12 cellular contexts compared by ENCODE assay signal in genomic region chr4:67684839-67685531, GRCh38. TPM values are rescaled to one million over a fixed set of nuclear protein-coding genes. Genes with fewer than 3 reads are reported as not detected.
DNase-seq lines count a peak whose midpoint lies in the region; ATAC-seq and TF ChIP-seq lines count a peak whose summit lies in the region.
"Had no signal": no experiment of that assay in that cellular context is flagged by ENCODE, and none has a peak within 500 bp of the region (broad histone marks: within the 10 kb centered on the region; RNA-seq: fewer than 3 reads in every experiment).

No MANE protein-coding gene starts in this region.

- ATAC-seq in HG02981 (IDR thresholded peaks at IDR 0.05; ENCODE audit: unreplicated experiment): peak; percentile 83
- ATAC-seq in activated naive CD4-positive, alpha-beta T cell treated with anti-CD3 and anti-CD28 coated beads, Interleukin-2, amount 50 U/mL, for 72 hours: peak; percentile 80 to 94
- ATAC-seq in natural killer cell treated with Interleukin-12 subunit alpha and Interleukin-12 subunit beta and Interleukin-15 and Interleukin-18, amount 100 ng/mL, for 72 hours: peak; percentile 60 to 78
- ATAC-seq in HG02973 (IDR thresholded peaks at IDR 0.05; ENCODE audit: unreplicated experiment): no peak
- ATAC-seq in GM19328 (IDR thresholded peaks at IDR 0.05; ENCODE audit: unreplicated experiment): no peak
- ATAC-seq: A549, heart left ventricle had no signal

- CTCF ChIA-PET in PC-9 (lab: Charles Lee): no interaction called here

- intact Hi-C loops in activated CD4-positive, alpha-beta T cell treated with anti-CD3 and anti-CD28 coated beads, Interleukin-2, amount 10 ng/mL, durations not matched to agents 24 days and 14 days (cut with micrococcal nuclease): loop anchor here (2.0 kb wide), 1 partner anchor 16 kb away; the partner anchor contains the start of gene UBA6
- intact Hi-C loops in PC-9 (cut with micrococcal nuclease; ENCODE audit: unreplicated experiment): no loop called here

- H3K9me2 ChIP-seq in PC-9 (ENCODE audit: insufficient read depth): no peaks in the 10 kb centered on the region

- H3K36me3 ChIP-seq in PC-9 (ENCODE audit: low read depth): no peaks in the 10 kb centered on the region

- H3F3A ChIP-seq in PC-9 (ENCODE audit: insufficient read depth, low read depth): no peaks in the 10 kb centered on the region

- H3K36me3 Mint-ChIP-seq in activated CD4-positive, alpha-beta T cell treated with anti-CD3 and anti-CD28 coated beads, Interleukin-2, amount 10 ng/mL, durations not matched to agents 24 days and 14 days (ENCODE audit: low read depth): peaks cover 47% of the 10 kb centered on the region
- peaks cover 0 to 4% of the 10 kb centered on the region in 2 donors for H3K36me3 Mint-ChIP-seq in activated naive CD4-positive, alpha-beta T cell treated with anti-CD3 and anti-CD28 coated beads, Interleukin-2, amount 50 U/mL, for 72 hours
- H3K36me3 Mint-ChIP-seq in natural killer cell treated with Interleukin-12 subunit alpha and Interleukin-12 subunit beta and Interleukin-15 and Interleukin-18, amount 100 ng/mL, for 72 hours: peaks cover 23% of the 10 kb centered on the region

- H2AFZ ChIP-seq in PC-9: no peak overlapping the region

- peak overlapping the region; percentile 69 for H3K27ac Mint-ChIP-seq in activated CD4-positive, alpha-beta T cell treated with anti-CD3 and anti-CD28 coated beads, Interleukin-2, amount 10 ng/mL, durations not matched to agents 24 days and 14 days
- no peak overlapping the region for H3K27ac Mint-ChIP-seq in activated naive CD4-positive, alpha-beta T cell treated with anti-CD3 and anti-CD28 coated beads, Interleukin-2, amount 50 U/mL, for 72 hours
- H3K27ac Mint-ChIP-seq in natural killer cell treated with Interleukin-12 subunit alpha and Interleukin-12 subunit beta and Interleukin-15 and Interleukin-18, amount 100 ng/mL, for 72 hours: peak overlapping the region; percentile 67 to 77

- peaks cover 3% of the 10 kb centered on the region; the same call in 1 of the 2 replicates for H3K79me2 ChIP-seq in PC-9 (ENCODE audit: low read depth)

- DNase-seq in activated CD4-positive, alpha-beta T cell treated with anti-CD3 and anti-CD28 coated beads, Interleukin-2, amount 10 ng/mL, durations not matched to agents 24 days and 14 days: no peak
- no peak for DNase-seq in activated CD4-positive, alpha-beta T cell treated with anti-CD3 and anti-CD28 coated beads for 4 hours
- no peak for DNase-seq in activated naive CD4-positive, alpha-beta T cell treated with anti-CD3 and anti-CD28 coated beads, Interleukin-2, amount 50 U/mL, for 72 hours (ENCODE audit: low spot score in 2 of 2)
- no peak for DNase-seq in natural killer cell treated with Interleukin-12 subunit alpha and Interleukin-12 subunit beta and Interleukin-15 and Interleukin-18, amount 100 ng/mL, for 72 hours (ENCODE audit: low spot score)
- no peak for DNase-seq in PC-9
- DNase-seq: GDM1, heart left ventricle, NCI-H526 treated with DMSO at 0.1 percent for 48 hours had no signal

- peaks cover 38% of the 10 kb centered on the region for H3K4me1 Mint-ChIP-seq in activated CD4-positive, alpha-beta T cell treated with anti-CD3 and anti-CD28 coated beads, Interleukin-2, amount 10 ng/mL, durations not matched to agents 24 days and 14 days
- peaks cover 31 to 46% of the 10 kb centered on the region in 2 donors for H3K4me1 Mint-ChIP-seq in natural killer cell treated with Interleukin-12 subunit alpha and Interleukin-12 subunit beta and Interleukin-15 and Interleukin-18, amount 100 ng/mL, for 72 hours (ENCODE audit: low read depth in 2 of 2)

- no peak overlapping the region for H3K27ac ChIP-seq in PC-9
- H3K27ac ChIP-seq: A549, heart left ventricle had no signal

- H3K4me1 ChIP-seq in PC-9 (replicated peaks; ENCODE audit: insufficient read depth): no peaks in the 10 kb centered on the region
- H3K4me1 ChIP-seq: heart left ventricle had no signal

- POLR2A ChIA-PET in PC-9 (lab: Charles Lee; ENCODE audit: unreplicated experiment): no interaction called here

- TF ChIP-seq CTCF in PC-9 (conservative IDR thresholded peaks at IDR 0.05): no peak

- H3K9me3 ChIP-seq in PC-9 (ENCODE audit: insufficient read depth, low read depth): no peaks in the 10 kb centered on the region
- H3K9me3 ChIP-seq: A549, heart left ventricle had no signal

- H3K4me3 ChIP-seq in PC-9: no peak overlapping the region
- H3K4me3 ChIP-seq: A549, heart left ventricle had no signal

- H3K27me3 ChIP-seq in PC-9 (ENCODE audit: insufficient read depth, low read depth): no peaks in the 10 kb centered on the region
- H3K27me3 ChIP-seq: heart left ventricle had no signal

- no peaks in the 10 kb centered on the region for H4K20me1 ChIP-seq in PC-9 (ENCODE audit: insufficient read depth)

- H3K27me3 Mint-ChIP-seq in activated CD4-positive, alpha-beta T cell treated with anti-CD3 and anti-CD28 coated beads, Interleukin-2, amount 10 ng/mL, durations not matched to agents 24 days and 14 days: no peaks in the 10 kb centered on the region
- no peaks in the 10 kb centered on the region for H3K27me3 Mint-ChIP-seq in natural killer cell treated with Interleukin-12 subunit alpha and Interleukin-12 subunit beta and Interleukin-15 and Interleukin-18, amount 100 ng/mL, for 72 hours

- H3K4me3 Mint-ChIP-seq in activated CD4-positive, alpha-beta T cell treated with anti-CD3 and anti-CD28 coated beads, Interleukin-2, amount 10 ng/mL, durations not matched to agents 24 days and 14 days: peak overlapping the region; percentile 18
- peak overlapping the region; percentile 9 for H3K4me3 Mint-ChIP-seq in natural killer cell treated with Interleukin-12 subunit alpha and Interleukin-12 subunit beta and Interleukin-15 and Interleukin-18, amount 100 ng/mL, for 72 hours

- no TSS peak for BruUV-seq in PC-9 (replicated peaks; lab: Mats Ljungman, UMichigan)

- H3K4me2 ChIP-seq in PC-9: no peak overlapping the region
- H3K4me2 ChIP-seq: A549 had no signal

- H3K9me3 Mint-ChIP-seq in activated CD4-positive, alpha-beta T cell treated with anti-CD3 and anti-CD28 coated beads, Interleukin-2, amount 10 ng/mL, durations not matched to agents 24 days and 14 days: no peaks in the 10 kb centered on the region
- no peaks in the 10 kb centered on the region for H3K9me3 Mint-ChIP-seq in activated naive CD4-positive, alpha-beta T cell treated with anti-CD3 and anti-CD28 coated beads, Interleukin-2, amount 50 U/mL, for 72 hours
- no peaks in the 10 kb centered on the region for H3K9me3 Mint-ChIP-seq in natural killer cell treated with Interleukin-12 subunit alpha and Interleukin-12 subunit beta and Interleukin-15 and Interleukin-18, amount 100 ng/mL, for 72 hours

RNA-seq across cellular contexts. Expression of gene UBA6, which starts 16.0 kb away (rescaled TPM):
- total RNA-seq in activated CD4-positive, alpha-beta T cell treated with anti-CD3 and anti-CD28 coated beads, Interleukin-2, amount 10 ng/mL, durations not matched to agents 24 days and 14 days: 78.2 and 85.4 TPM in 2 replicates
- 10 to 100 TPM; 90.0 to 94.6 TPM for total RNA-seq in activated naive CD4-positive, alpha-beta T cell treated with anti-CD3 and anti-CD28 coated beads, Interleukin-2, amount 50 U/mL, for 72 hours
- 10 to 100 TPM; 77.8 to 90.9 TPM for total RNA-seq in natural killer cell treated with Interleukin-12 subunit alpha and Interleukin-12 subunit beta and Interleukin-15 and Interleukin-18, amount 100 ng/mL, for 72 hours
- 51.0 and 64.2 TPM in 2 replicates for total RNA-seq in PC-9 (2021)

Comparison
In these comparisons a context has a peak if more than half of its experiments do, and no peak if none do; other contexts are left out.
1. H3K27ac Mint-ChIP-seq: peak in activated CD4-positive, alpha-beta T cell treated with anti-CD3 and anti-CD28 coated beads, Interleukin-2, amount 10 ng/mL, durations not matched to agents 24 days and 14 days (single experiment) and natural killer cell treated with Interleukin-12 subunit alpha and Interleukin-12 subunit beta and Interleukin-15 and Interleukin-18, amount 100 ng/mL, for 72 hours (2 of 2); none in activated naive CD4-positive, alpha-beta T cell treated with anti-CD3 and anti-CD28 coated beads, Interleukin-2, amount 50 U/mL, for 72 hours (0 of 2).
2. ATAC-seq: peak in HG02981 (single experiment), activated naive CD4-positive, alpha-beta T cell treated with anti-CD3 and anti-CD28 coated beads, Interleukin-2, amount 50 U/mL, for 72 hours (2 of 2) and natural killer cell treated with Interleukin-12 subunit alpha and Interleukin-12 subunit beta and Interleukin-15 and Interleukin-18, amount 100 ng/mL, for 72 hours (2 of 2); none in HG02973 (single experiment) and GM19328 (single experiment).